In the genomic region with DNA sequence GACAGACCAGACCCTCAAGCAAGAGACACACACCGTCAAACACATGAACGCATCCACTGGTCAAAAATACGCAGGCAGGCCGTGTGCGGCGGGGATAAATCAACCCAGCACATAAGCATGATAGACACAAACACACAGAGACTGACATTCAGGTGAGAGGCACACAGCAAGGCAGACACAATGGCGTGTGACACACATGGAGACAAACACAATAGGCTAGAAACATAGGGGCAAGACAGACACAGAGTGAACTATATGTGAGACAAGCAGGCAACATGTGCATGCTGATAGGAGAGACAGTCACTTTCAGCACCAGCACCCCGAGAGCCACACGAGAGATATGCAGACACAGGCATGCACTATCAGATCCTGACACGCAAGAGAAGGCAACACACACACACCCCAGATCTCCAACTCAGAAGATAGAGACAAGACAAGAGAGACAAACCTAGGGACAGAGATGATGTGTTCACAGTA, we compare ENCODE assay signal across 10 cellular contexts. TPM values are rescaled to one million over a fixed set of nuclear protein-coding genes. Genes with fewer than 3 reads are reported as not detected.
DNase-seq lines count a peak whose midpoint lies in the region; ATAC-seq, FAIRE-seq and TF ChIP-seq lines count a peak whose summit lies in the region.
"Had no signal": no experiment of that assay in that cellular context is flagged by ENCODE, and none has a peak within 500 bp of the region (broad histone marks: within the 10 kb centered on the region; RNA-seq: fewer than 3 reads in every experiment).

No MANE protein-coding gene starts in this region.

- intact Hi-C loops in kidney (cut with DNase I), result no loop called here

- ATAC-seq in activated T-cell treated with anti-CD3 and anti-CD28 coated beads, Interleukin-2, amount 50 U/mL, for 72 hours (replicated peaks in 1 of 2), result peak; percentile 1 to 4
- no peak for ATAC-seq in thoracic aorta (ENCODE audit: insufficient number of reproducible peaks, low FRiP score, low read depth)
- no peak for ATAC-seq in GM21447 (IDR thresholded peaks at IDR 0.05; ENCODE audit: unreplicated experiment)

- H3K27me3 Mint-ChIP-seq in activated T-cell treated with anti-CD3 and anti-CD28 coated beads, Interleukin-2, amount 50 U/mL, for 72 hours (ENCODE audit: low read depth), result no peaks in the 10 kb centered on the region
- H3K27me3 Mint-ChIP-seq in HFFc6 (ENCODE audit: insufficient read depth), result no peaks in the 10 kb centered on the region
- H3K27me3 Mint-ChIP-seq: memory B cell had no signal

- H3K27me3 ChIP-seq in WERI-Rb-1 (ENCODE audit: insufficient read depth, low read depth, severe bottlenecking), result no peaks in the 10 kb centered on the region
- no peaks in the 10 kb centered on the region for H3K27me3 ChIP-seq in thoracic aorta (replicated peaks; ENCODE audit: insufficient read depth)

- no peak for FAIRE-seq in kidney (lab: Jason Lieb, UNC)

- H3K4me1 ChIP-seq in kidney (ENCODE audit: control insufficient read depth in 1 of 2, insufficient read depth in 1 of 2, low read depth in 1 of 2, low read length in 2 of 2) (peaks cover 34 to 48% of the 10 kb centered on the region in 2 donors), thoracic aorta (ENCODE audit: control insufficient read depth in 1 of 2, low read depth in 2 of 2) (peaks cover 54 to 81% of the 10 kb centered on the region in 2 donors)

- H3K27ac Mint-ChIP-seq in activated T-cell treated with anti-CD3 and anti-CD28 coated beads, Interleukin-2, amount 50 U/mL, for 72 hours, result no peak overlapping the region
- H3K27ac Mint-ChIP-seq in HFFc6, result no peak overlapping the region
- H3K27ac Mint-ChIP-seq: memory B cell had no signal

- no peaks in the 10 kb centered on the region for H3K36me3 ChIP-seq in WERI-Rb-1
- H3K36me3 ChIP-seq in kidney (ENCODE audit: control insufficient read depth in 1 of 2, insufficient read depth in 2 of 2, low read length in 2 of 2), result no peaks in the 10 kb centered on the region
- H3K36me3 ChIP-seq in thoracic aorta, result no peaks in the 10 kb centered on the region

- H3K9me3 ChIP-seq in WERI-Rb-1 (ENCODE audit: severe bottlenecking), result no peaks in the 10 kb centered on the region
- no peaks in the 10 kb centered on the region for H3K9me3 ChIP-seq in kidney (ENCODE audit: control insufficient read depth in 1 of 2, low read length in 2 of 2)
- H3K9me3 ChIP-seq in thoracic aorta, result no peaks in the 10 kb centered on the region

- no peaks in the 10 kb centered on the region for H3K9me3 Mint-ChIP-seq in activated T-cell treated with anti-CD3 and anti-CD28 coated beads, Interleukin-2, amount 50 U/mL, for 72 hours
- no peaks in the 10 kb centered on the region for H3K9me3 Mint-ChIP-seq in HFFc6
- H3K9me3 Mint-ChIP-seq: memory B cell had no signal

- no peaks in the 10 kb centered on the region for H3K36me3 Mint-ChIP-seq in activated T-cell treated with anti-CD3 and anti-CD28 coated beads, Interleukin-2, amount 50 U/mL, for 72 hours (ENCODE audit: insufficient read depth in 2 of 2)
- no peaks in the 10 kb centered on the region for H3K36me3 Mint-ChIP-seq in HFFc6 (ENCODE audit: low read depth)
- H3K36me3 Mint-ChIP-seq: memory B cell had no signal

- peaks cover 38% of the 10 kb centered on the region for H3K4me1 Mint-ChIP-seq in activated T-cell treated with anti-CD3 and anti-CD28 coated beads, Interleukin-2, amount 50 U/mL, for 72 hours (ENCODE audit: low read depth)
- H3K4me1 Mint-ChIP-seq in HFFc6 (ENCODE audit: low read depth), result peaks cover 26% of the 10 kb centered on the region

- no peak overlapping the region for H3K4me3 Mint-ChIP-seq in activated T-cell treated with anti-CD3 and anti-CD28 coated beads, Interleukin-2, amount 50 U/mL, for 72 hours
- no peak overlapping the region for H3K4me3 Mint-ChIP-seq in HFFc6
- H3K4me3 Mint-ChIP-seq: memory B cell had no signal

- peak; percentile 44 for DNase-seq in activated T-cell treated with anti-CD3 and anti-CD28 coated beads, Interleukin-2, amount 50 U/mL, for 72 hours
- DNase-seq in activated T-cell treated with anti-CD3 and anti-CD28 coated beads, Interleukin-2, amount 50 U/mL, for 1 hour, result no peak
- DNase-seq in WERI-Rb-1, result no peak
- DNase-seq in kidney, result no peak
- DNase-seq in thoracic aorta (ENCODE audit: low spot score), result no peak
- no peak for DNase-seq in HFFc6
- no peak for DNase-seq in DMS153 (lab: John Stamatoyannopoulos, UW)

- no peak for TF ChIP-seq CTCF in WERI-Rb-1 (IDR thresholded peaks at IDR 0.05; ENCODE audit: low read depth, low read length)
- TF ChIP-seq CTCF in kidney (IDR thresholded peaks at IDR 0.05; ENCODE audit: borderline replicate concordance, extremely low read depth, insufficient read depth), result no peak
- TF ChIP-seq CTCF in thoracic aorta (IDR thresholded peaks at IDR 0.05), result no peak
- no peak for TF ChIP-seq CTCF in HFFc6 (IDR thresholded peaks at IDR 0.05)

- H3K4me3 ChIP-seq in WERI-Rb-1 (ENCODE audit: low read depth, low read length) (no peak overlapping the region), kidney (ENCODE audit: low read length in 2 of 2) (peak overlapping the region in 1 of 2 donors; percentile 7), thoracic aorta (no peak overlapping the region)

- H3K27ac ChIP-seq in WERI-Rb-1, result peak overlapping the region; percentile 96
- H3K27ac ChIP-seq in kidney (ENCODE audit: low read depth in 2 of 2, low read length in 2 of 2), result peak overlapping the region; percentile 96 to 98
- peak overlapping the region; percentile 99 to 100 for H3K27ac ChIP-seq in thoracic aorta

- peak overlapping the region; percentile 21 to 22 for H3K9ac ChIP-seq in kidney (ENCODE audit: low read length in 2 of 2)

RNA-seq across cellular contexts. Expression of a gene that starts 6.9 kb away (rescaled TPM):
- 100 to 1,000 TPM; 574 to 618 TPM for total RNA-seq in activated T-cell treated with anti-CD3 and anti-CD28 coated beads, Interleukin-2, amount 50 U/mL, for 72 hours
- total RNA-seq in kidney (128 TPM), thoracic aorta (1,000 to 10,000 TPM in 1 of 2 donors, 100 to 1,000 TPM in 1; 698 to 2,087 TPM)
- polyA plus RNA-seq in kidney (ENCODE audit: insufficient read depth, low read depth, low replicate concordance), result 142 TPM
- total RNA-seq in HFFc6 (2021; fragmentation: NEBNext Ultra II Directional; extraction: Animal tissue kit (Norgen Biotek cat#: 25700)), result 10 to 100 TPM; 52.1 to 89.2 (median 83.8) TPM

RNA-seq across cellular contexts. Expression of a gene that starts 9.1 kb away (rescaled TPM):
- 10 to 100 TPM; 38.8 to 41.0 TPM for total RNA-seq in activated T-cell treated with anti-CD3 and anti-CD28 coated beads, Interleukin-2, amount 50 U/mL, for 72 hours
- total RNA-seq in kidney, result 58.1 TPM
- 41.8 TPM for polyA plus RNA-seq in kidney (ENCODE audit: insufficient read depth, low read depth, low replicate concordance)
- total RNA-seq in thoracic aorta, result 100 to 1,000 TPM in 1 of 2 donors, 10 to 100 TPM in 1; 22.6 to 102 TPM
- total RNA-seq in HFFc6 (2021; fragmentation: NEBNext Ultra II Directional; extraction: Animal tissue kit (Norgen Biotek cat#: 25700)), result 10 to 100 TPM; 10.5 to 13.8 (median 11.5) TPM

RNA-seq across cellular contexts. Expression of a gene that starts 17.2 kb away (rescaled TPM):
- total RNA-seq in activated T-cell treated with anti-CD3 and anti-CD28 coated beads, Interleukin-2, amount 50 U/mL, for 72 hours, result 100 to 1,000 TPM; 202 to 223 TPM
- total RNA-seq in kidney, result 171 TPM
- 664 TPM for polyA plus RNA-seq in kidney (ENCODE audit: insufficient read depth, low read depth, low replicate concordance)
- 100 to 1,000 TPM; 107 to 235 TPM for total RNA-seq in thoracic aorta
- total RNA-seq in HFFc6 (2021; fragmentation: NEBNext Ultra II Directional; extraction: Animal tissue kit (Norgen Biotek cat#: 25700)), result 100 to 1,000 TPM; 214 to 269 (median 229) TPM

RNA-seq across cellular contexts. Expression of a gene that starts 17.4 kb away (rescaled TPM):
- total RNA-seq in activated T-cell treated with anti-CD3 and anti-CD28 coated beads, Interleukin-2, amount 50 U/mL, for 72 hours, result 10 to 100 TPM; 23.7 to 27.1 TPM
- total RNA-seq in kidney (3.2 TPM), thoracic aorta (not detected)
- 10.0 TPM for polyA plus RNA-seq in kidney (ENCODE audit: insufficient read depth, low read depth, low replicate concordance)
- total RNA-seq in HFFc6 (2021; fragmentation: NEBNext Ultra II Directional; extraction: Animal tissue kit (Norgen Biotek cat#: 25700)), result 10 to 100 TPM; 14.1 to 30.3 (median 25.6) TPM
- total RNA-seq: LHCN-M2 had no signal

RNA-seq across cellular contexts. Expression of a gene that starts 22.0 kb away (rescaled TPM):
- 10 to 100 TPM; 29.6 to 31.1 TPM for total RNA-seq in activated T-cell treated with anti-CD3 and anti-CD28 coated beads, Interleukin-2, amount 50 U/mL, for 72 hours
- total RNA-seq in kidney, result 7.9 TPM
- 1.3 TPM for polyA plus RNA-seq in kidney (ENCODE audit: insufficient read depth, low read depth, low replicate concordance)
- 1 to 10 TPM; 3.0 to 7.9 TPM for total RNA-seq in thoracic aorta
- total RNA-seq in HFFc6 (2021; fragmentation: NEBNext Ultra II Directional; extraction: Animal tissue kit (Norgen Biotek cat#: 25700)), result 10 to 100 TPM; 17.9 to 43.2 (median 37.7) TPM

Comparison
In these comparisons a context has a peak if more than half of its experiments do, and no peak if none do; other contexts are left out.
1. DNase-seq: peak in activated T-cell treated with anti-CD3 and anti-CD28 coated beads, Interleukin-2, amount 50 U/mL, for 72 hours (2 of 2); none in activated T-cell treated with anti-CD3 and anti-CD28 coated beads, Interleukin-2, amount 50 U/mL, for 1 hour (single experiment), WERI-Rb-1 (single experiment), kidney (single experiment), thoracic aorta (single experiment), HFFc6 (single experiment) and DMS153 (single experiment).
2. ATAC-seq: peak in activated T-cell treated with anti-CD3 and anti-CD28 coated beads, Interleukin-2, amount 50 U/mL, for 72 hours (2 of 2); none in thoracic aorta (single experiment) and GM21447 (single experiment).
3. Peak in every context shown above with its lines, with median percentiles within 50 percentile points of each other: H3K27ac ChIP-seq.